Comparison of ENCODE assay signal across 34 cellular contexts in the genomic region with DNA sequence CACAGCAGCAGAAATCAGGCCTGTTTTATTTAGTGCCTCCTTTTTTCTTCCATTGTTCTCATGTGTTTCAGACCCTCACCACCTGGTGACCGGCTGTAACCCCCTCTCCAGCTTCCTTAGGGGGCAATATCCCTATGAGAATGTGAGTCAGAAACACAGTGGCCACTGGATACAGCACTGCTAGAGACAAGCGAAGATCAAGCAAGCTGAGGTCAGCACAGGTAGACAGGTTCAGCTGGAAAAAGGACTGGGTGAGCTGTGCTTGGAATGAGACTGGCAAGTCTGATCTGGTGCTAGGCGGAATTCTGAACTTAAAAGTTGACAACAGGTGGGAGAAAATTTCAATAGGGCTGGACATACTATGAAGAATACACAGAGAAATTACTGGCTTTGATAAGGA.
"Had no signal": no experiment of that assay in that cellular context is flagged by ENCODE, and none has a peak within 500 bp of the region (broad histone marks: within the 10 kb centered on the region; RNA-seq: fewer than 3 reads in every experiment).

No MANE protein-coding gene starts in this region.

- DNase-seq: activated CD4-positive, alpha-beta T cell treated with anti-CD3 and anti-CD28 coated beads, Interleukin-2, amount 10 ng/mL, durations not matched to agents 24 days and 14 days; activated CD4-positive, alpha-beta T cell treated with anti-CD3 and anti-CD28 coated beads, Interleukin-2, amount 50 U/mL, for 48 hours; activated CD8-positive, alpha-beta memory T cell treated with anti-CD3 and anti-CD28 coated beads, Interleukin-2, amount 50 U/mL, for 48 hours; activated effector memory CD4-positive, alpha-beta T cell treated with anti-CD3 and anti-CD28 coated beads, Interleukin-2, amount 50 U/mL, for 16 hours; activated naive CD4-positive, alpha-beta T cell; activated naive CD4-positive, alpha-beta T cell treated with anti-CD3 and anti-CD28 coated beads, Interleukin-2, amount 50 U/mL, for 16 hours; activated naive CD8-positive, alpha-beta T cell treated with anti-CD3 and anti-CD28 coated beads for 36 hours; activated T-cell treated with anti-CD3 and anti-CD28 coated beads, Interleukin-2, amount 50 U/mL, for 72 hours; amniotic stem cell; aorta; brain microvascular endothelial cell; central memory CD4-positive, alpha-beta T cell; Kasumi-1; KG1; MG63; NCI-H1048; NCI-H1105 treated with DMSO at 0.1 percent for 48 hours; NCI-H1436; NCI-H1694; NCI-H1930; NCI-H2081 treated with DMSO at 0.1 percent for 48 hours; NCI-H226; NCI-H524 treated with DMSO at 0.1 percent for 48 hours; NCI-H748 treated with DMSO at 0.1 percent for 48 hours; NK-92 treated with Interleukin-12 subunit alpha and Interleukin-12 subunit beta, amount 100 ng/mL, for 24 hours; PC-3; SIG-M5; SW 1271; T-helper 1 cell; T-helper 2 cell; T-helper 9 cell had no signal

- H3K27me3 ChIP-seq: brain microvascular endothelial cell, MG63 had no signal

- H3K4me3 ChIP-seq: MG63 had no signal

- H3K27me3 Mint-ChIP-seq: activated CD4-positive, alpha-beta T cell treated with anti-CD3 and anti-CD28 coated beads, Interleukin-2, amount 10 ng/mL, durations not matched to agents 24 days and 14 days had no signal

- ATAC-seq: activated T-cell treated with anti-CD3 and anti-CD28 coated beads, Interleukin-2, amount 50 U/mL, for 72 hours; activated T-helper 17 cell treated with anti-CD3 and anti-CD28 coated beads, Interleukin-2, amount 50 U/mL, for 72 hours; PC-3; Right ventricle myocardium inferior had no signal

- H3K27ac ChIP-seq: brain microvascular endothelial cell, RWPE1 had no signal

- H3K4me3 Mint-ChIP-seq: activated CD4-positive, alpha-beta T cell treated with anti-CD3 and anti-CD28 coated beads, Interleukin-2, amount 10 ng/mL, durations not matched to agents 24 days and 14 days; activated naive CD8-positive, alpha-beta T cell treated with anti-CD3 and anti-CD28 coated beads for 36 hours; activated T-cell treated with anti-CD3 and anti-CD28 coated beads, Interleukin-2, amount 50 U/mL, for 72 hours; activated T-helper 17 cell treated with anti-CD3 and anti-CD28 coated beads, Interleukin-2, amount 50 U/mL, for 72 hours had no signal

- H3K36me3 ChIP-seq: brain microvascular endothelial cell, MG63 had no signal

- H3K27ac Mint-ChIP-seq: activated CD4-positive, alpha-beta T cell treated with anti-CD3 and anti-CD28 coated beads, Interleukin-2, amount 10 ng/mL, durations not matched to agents 24 days and 14 days; activated naive CD8-positive, alpha-beta T cell treated with anti-CD3 and anti-CD28 coated beads for 36 hours; activated T-cell treated with anti-CD3 and anti-CD28 coated beads, Interleukin-2, amount 50 U/mL, for 72 hours; activated T-helper 17 cell treated with anti-CD3 and anti-CD28 coated beads, Interleukin-2, amount 50 U/mL, for 72 hours had no signal

- H3K36me3 Mint-ChIP-seq: activated naive CD8-positive, alpha-beta T cell treated with anti-CD3 and anti-CD28 coated beads for 36 hours had no signal

- H3K4me1 Mint-ChIP-seq: activated naive CD8-positive, alpha-beta T cell treated with anti-CD3 and anti-CD28 coated beads for 36 hours had no signal

- H3K9me3 ChIP-seq: MG63 had no signal
